Comparison of ENCODE assay signal across 11 cellular contexts in the genomic region with DNA sequence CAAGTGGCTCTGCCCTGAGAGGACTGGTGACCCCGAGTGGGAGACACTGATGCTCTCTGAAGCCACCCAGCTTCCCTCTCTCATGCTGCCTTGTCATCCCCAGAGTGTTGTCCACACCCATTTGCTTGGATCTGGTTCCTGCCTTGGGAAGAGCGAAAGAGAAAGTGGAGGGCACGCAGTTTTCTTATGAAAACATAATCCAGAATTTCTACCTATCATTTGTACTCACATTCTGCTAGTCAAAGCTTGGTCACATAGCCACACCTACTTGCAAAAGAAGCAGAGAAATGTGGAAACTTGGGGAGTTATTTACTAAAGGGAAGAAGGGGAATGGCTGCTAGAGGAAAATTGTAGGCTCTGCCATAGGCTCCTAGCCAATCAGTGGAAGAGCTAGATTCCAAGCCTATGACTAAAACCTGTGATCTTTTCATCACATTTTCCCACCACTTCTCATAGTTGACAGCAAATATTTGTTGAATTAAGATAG.
DNase-seq lines count a peak whose midpoint lies in the region; ATAC-seq and TF ChIP-seq lines count a peak whose summit lies in the region.
"Had no signal": no experiment of that assay in that cellular context is flagged by ENCODE, and none has a peak within 500 bp of the region (broad histone marks: within the 10 kb centered on the region; RNA-seq: fewer than 3 reads in every experiment).

No MANE protein-coding gene starts in this region.

- H3K4me3 ChIP-seq in adipocyte (ENCODE audit: low read length) (peak overlapping the region; percentile 55), skeletal muscle cell (ENCODE audit: low read depth, low read length) (no peak overlapping the region), colonic mucosa (no peak overlapping the region)

- no peaks in the 10 kb centered on the region for H3K9me3 ChIP-seq in adipocyte (ENCODE audit: control insufficient read depth, low read length)
- no peaks in the 10 kb centered on the region for H3K9me3 ChIP-seq in colonic mucosa

- H3K27ac ChIP-seq in colonic mucosa = no peak overlapping the region

- no peak for ATAC-seq in HG02852 (IDR thresholded peaks at IDR 0.05; ENCODE audit: unreplicated experiment)
- no peak for ATAC-seq in HG03039 (IDR thresholded peaks at IDR 0.05; ENCODE audit: unreplicated experiment)
- no peak for ATAC-seq in GM19324 (IDR thresholded peaks at IDR 0.05; ENCODE audit: low FRiP score, unreplicated experiment)

- intact Hi-C loops in colonic mucosa (cut with DNase I) = no loop called here

- peak overlapping the region; percentile 47 for H3K9ac ChIP-seq in adipocyte (ENCODE audit: low read length)
- H3K9ac ChIP-seq in colonic mucosa (ENCODE audit: low read depth in 2 of 2, low read length in 2 of 2) = no peak overlapping the region

- H3K27me3 ChIP-seq in adipocyte (replicated peaks; ENCODE audit: control insufficient read depth, insufficient read depth, low read length) = no peaks in the 10 kb centered on the region
- H3K27me3 ChIP-seq in colonic mucosa = no peaks in the 10 kb centered on the region

- H3K36me3 ChIP-seq in adipocyte (ENCODE audit: control insufficient read depth, insufficient read depth, low read length, severe bottlenecking) (no peaks in the 10 kb centered on the region), colonic mucosa (no peaks in the 10 kb centered on the region)

- no peak for TF ChIP-seq CTCF in colonic mucosa (IDR thresholded peaks at IDR 0.05)

- H3K4me1 ChIP-seq in adipocyte (ENCODE audit: control insufficient read depth, insufficient read depth, low read length) = peaks cover 28% of the 10 kb centered on the region
- no peaks in the 10 kb centered on the region for H3K4me1 ChIP-seq in colonic mucosa

- DNase-seq in EL (peak; percentile 92), adipocyte (ENCODE audit: low read depth) (peak; percentile 80), glomerular visceral epithelial cell (ENCODE audit: extremely low spot score) (peak; percentile 74), skeletal muscle cell (ENCODE audit: low read depth) (peak; percentile 78), colonic mucosa (no peak)
- DNase-seq: caudate nucleus; islet precursor cell; stimulated activated CD4-positive, alpha-beta T cell treated with anti-CD3 and anti-CD28 coated beads, Interleukin-2, amount 100 ng/mL, for 48 hours had no signal
